Comparison of ENCODE assay signal across 15 cellular contexts in genomic region chr2:16729335-16729734, GRCh38.
A peak's percentile ranks its signal among the peaks of the same experiment; 100 is the strongest.
DNase-seq lines count a peak whose midpoint lies in the region; ATAC-seq and TF ChIP-seq lines count a peak whose summit lies in the region.
"Had no signal": no experiment of that assay in that cellular context is flagged by ENCODE, and none has a peak within 500 bp of the region (broad histone marks: within the 10 kb centered on the region; RNA-seq: fewer than 3 reads in every experiment).

No MANE protein-coding gene starts in this region.

- DNase-seq in GM12865 (ENCODE audit: low read depth): peak; percentile 45
- no peak for DNase-seq in activated B cell treated with CpG ODN at 0.5 μM for 24 hours
- DNase-seq in foreskin fibroblast: no peak
- no peak for DNase-seq in PC-3
- DNase-seq in ureter (ENCODE audit: low spot score): no peak
- DNase-seq: CD4-positive, alpha-beta T cell; foreskin melanocyte; MM.1S; NCI-H524 treated with DMSO at 0.1 percent for 48 hours had no signal

- no peaks in the 10 kb centered on the region for H3K27me3 ChIP-seq in PC-3 (ENCODE audit: low read length)

- ATAC-seq in GM19043 (IDR thresholded peaks at IDR 0.05; ENCODE audit: low read depth, unreplicated experiment) (peak; percentile 42), HG02973 (IDR thresholded peaks at IDR 0.05; ENCODE audit: unreplicated experiment) (peak; percentile 54), activated B cell treated with CpG ODN at 0.5 μM for 24 hours (ENCODE audit: low read depth) (peak; percentile 87), PC-3 (no peak), GM18873 (IDR thresholded peaks at IDR 0.05; ENCODE audit: low FRiP score, unreplicated experiment) (no peak)

- no peak for TF ChIP-seq CTCF in GM12865 (IDR thresholded peaks at IDR 0.05; ENCODE audit: insufficient read depth, low read depth, low read length, missing control alignments)
- TF ChIP-seq CTCF in activated B cell treated with CpG ODN at 0.5 μM for 24 hours (IDR thresholded peaks at IDR 0.05): no peak
- no peak for TF ChIP-seq CTCF in foreskin fibroblast (IDR thresholded peaks at IDR 0.05; ENCODE audit: low read depth, low read length)
- no peak for TF ChIP-seq CTCF in PC-3 (conservative IDR thresholded peaks at IDR 0.05; ENCODE audit: low read depth, low read length)

- H3K4me1 Mint-ChIP-seq in activated B cell treated with CpG ODN at 0.5 μM for 24 hours: peaks cover 39% of the 10 kb centered on the region

- H3K4me3 Mint-ChIP-seq in activated B cell treated with CpG ODN at 0.5 μM for 24 hours: peak overlapping the region; percentile 25
- H3K4me3 Mint-ChIP-seq: CD4-positive, alpha-beta T cell had no signal

- peak overlapping the region; percentile 51 for H3K27ac Mint-ChIP-seq in activated B cell treated with CpG ODN at 0.5 μM for 24 hours
- H3K27ac Mint-ChIP-seq: CD4-positive, alpha-beta T cell had no signal

- no peaks in the 10 kb centered on the region for H3K9me2 ChIP-seq in PC-3 (replicated peaks; ENCODE audit: low read length)

- H3K9me3 Mint-ChIP-seq in activated B cell treated with CpG ODN at 0.5 μM for 24 hours: no peaks in the 10 kb centered on the region
- H3K9me3 Mint-ChIP-seq: CD4-positive, alpha-beta T cell had no signal

- POLR2A ChIA-PET in activated B cell treated with CpG ODN at 0.5 μM for 24 hours (lab: Charles Lee) (interaction anchor here (0.6 kb wide), 1 partner anchor 1024 kb away, joined by 3 read pairs; the partner anchor contains the start of genes GEN1 and SMC6), PC-3 (lab: Charles Lee; ENCODE audit: unreplicated experiment) (no interaction called here)

- H3K27ac ChIP-seq in PC-3 (ENCODE audit: low read length): no peak overlapping the region
- H3K27ac ChIP-seq: coronary artery, SK-N-MC, skin epidermis had no signal

- no TSS peak for BruUV-seq in PC-3 (replicated peaks; lab: Mats Ljungman, UMichigan)

- H3F3A ChIP-seq in PC-3 (ENCODE audit: low read length, unreplicated experiment): no peaks in the 10 kb centered on the region

- H3K4me3 ChIP-seq in GM12865 (ENCODE audit: low read depth, low read length) (no peak overlapping the region), foreskin fibroblast (ENCODE audit: low read depth in 1 of 2, low read length in 2 of 2) (no peak overlapping the region), PC-3 (ENCODE audit: low read length) (no peak overlapping the region)
- H3K4me3 ChIP-seq: coronary artery, SK-N-MC, skin epidermis had no signal

- CTCF ChIA-PET in activated B cell treated with CpG ODN at 0.5 μM for 24 hours (lab: Charles Lee): no interaction called here
- CTCF ChIA-PET in PC-3 (lab: Charles Lee): no interaction called here

- H3K27me3 Mint-ChIP-seq in activated B cell treated with CpG ODN at 0.5 μM for 24 hours: no peaks in the 10 kb centered on the region

- intact Hi-C loops in activated B cell treated with CpG ODN at 0.5 μM for 24 hours (cut with micrococcal nuclease) (loop anchor here (1.0 kb wide), 4 partner anchors 10 to 76 kb away; no protein-coding TSS in a partner anchor), PC-3 (cut with micrococcal nuclease) (no loop called here)

- no peaks in the 10 kb centered on the region for H3K4me1 ChIP-seq in PC-3 (ENCODE audit: insufficient read depth, low read length)

- no peaks in the 10 kb centered on the region for H3K79me2 ChIP-seq in PC-3 (ENCODE audit: low read length)

- no peaks in the 10 kb centered on the region for H3K36me3 ChIP-seq in PC-3 (ENCODE audit: low read depth, low read length)

- no peaks in the 10 kb centered on the region for H3K36me3 Mint-ChIP-seq in activated B cell treated with CpG ODN at 0.5 μM for 24 hours (ENCODE audit: low read depth)

- H3K9me3 ChIP-seq in PC-3 (ENCODE audit: low read length): no peaks in the 10 kb centered on the region

- H3K9ac ChIP-seq in PC-3 (ENCODE audit: low read length): no peak overlapping the region

- H4K20me1 ChIP-seq in PC-3 (ENCODE audit: low read length): no peaks in the 10 kb centered on the region

- no peak overlapping the region for H2AFZ ChIP-seq in PC-3 (ENCODE audit: low read length)

- no peak overlapping the region for H3K4me2 ChIP-seq in PC-3 (ENCODE audit: low read length)

Comparison
In these comparisons a context has a peak if more than half of its experiments do, and no peak if none do; other contexts are left out.
1. ATAC-seq: peak in GM19043 (single experiment), HG02973 (single experiment) and activated B cell treated with CpG ODN at 0.5 μM for 24 hours (single experiment); none in PC-3 (single experiment) and GM18873 (single experiment).